Comparison of ENCODE assay signal across 24 cellular contexts in genomic region chr4:79290376-79290775, GRCh38. TPM values are rescaled to one million over a fixed set of nuclear protein-coding genes. Genes with fewer than 3 reads are reported as not detected.
DNase-seq lines count a peak whose midpoint lies in the region; ATAC-seq and TF ChIP-seq lines count a peak whose summit lies in the region.
"Had no signal": no experiment of that assay in that cellular context is flagged by ENCODE, and none has a peak within 500 bp of the region (broad histone marks: within the 10 kb centered on the region; RNA-seq: fewer than 3 reads in every experiment).

No MANE protein-coding gene starts in this region.

- no peak for ATAC-seq in WTC11
- ATAC-seq: PC-3, Right ventricle myocardium inferior had no signal

- no peaks in the 10 kb centered on the region for H3K4me1 Mint-ChIP-seq in WTC11

- CTCF ChIA-PET in GM10248 (lab: Yijun Ruan, JAX) (no interaction called here), WTC11 (lab: Charles Lee) (no interaction called here)

- in situ Hi-C loops in G401 (cut with HindIII; ENCODE audit: low sequenced_read_pairs): no loop called here

- no peaks in the 10 kb centered on the region for H3K36me3 Mint-ChIP-seq in WTC11

- H3K4me3 Mint-ChIP-seq in WTC11: no peak overlapping the region
- H3K4me3 Mint-ChIP-seq: CD4-positive, alpha-beta T cell; IgD-negative memory B cell had no signal

- no peaks in the 10 kb centered on the region for H3K27me3 Mint-ChIP-seq in WTC11 (ENCODE audit: low read depth)
- H3K27me3 Mint-ChIP-seq: CD4-positive, alpha-beta T cell; IgD-negative memory B cell had no signal

- POLR2A ChIA-PET in GM10248 (lab: Yijun Ruan, JAX) (no interaction called here), WTC11 (lab: Charles Lee) (interaction anchor here (0.6 kb wide), 1 partner anchor 196 kb away, joined by 3 read pairs; no protein-coding TSS in a partner anchor)

- H3K27ac Mint-ChIP-seq in WTC11: no peak overlapping the region
- H3K27ac Mint-ChIP-seq: CD4-positive, alpha-beta T cell; IgD-negative memory B cell had no signal

- DNase-seq in G401 (ENCODE audit: low spot score): peak; percentile 90
- DNase-seq in NCI-H69 (lab: John Stamatoyannopoulos, UW): peak; percentile 8
- DNase-seq in cerebellum (ENCODE audit: low spot score): peak; percentile 48
- DNase-seq in midbrain (lab: John Stamatoyannopoulos, UW): peak; percentile 44
- no peak for DNase-seq in GM10248 (ENCODE audit: extremely low spot score)
- no peak for DNase-seq in MV-4-11 (lab: John Stamatoyannopoulos, UW)
- DNase-seq in WTC11 (ENCODE audit: low spot score): no peak
- DNase-seq in epidermal melanocyte (ENCODE audit: insufficient read length, low spot score): no peak
- DNase-seq: Caco-2; CD4-positive, alpha-beta T cell; DMS79 treated with DMSO at 0.1 percent for 48 hours; NCI-H1092; NCI-H1417 treated with DMSO at 0.1 percent for 48 hours; NCI-H187; NCI-H2081 treated with DMSO at 0.1 percent for 48 hours; NCI-H2171; NCI-H226; NCI-H524; NCI-H774; PC-3; T-helper 1 cell had no signal

- no peaks in the 10 kb centered on the region for H3K9me3 Mint-ChIP-seq in WTC11
- H3K9me3 Mint-ChIP-seq: CD4-positive, alpha-beta T cell; IgD-negative memory B cell had no signal

- TF ChIP-seq CTCF in GM10248 (IDR thresholded peaks at IDR 0.05; ENCODE audit: control extremely low read depth, extremely low read depth, low read depth, missing control alignments): no peak
- TF ChIP-seq CTCF in WTC11 (IDR thresholded peaks at IDR 0.05): no peak

TF ChIP-seq in WTC11, 78 proteins besides CTCF, POLR2A, EP300 and RAD21:
- no peak for TF ChIP-seq NR1H2 (CRISPR knock-in tag; IDR thresholded peaks at IDR 0.05)
- no peak for TF ChIP-seq PRDM15 (CRISPR knock-in tag; IDR thresholded peaks at IDR 0.05)
- TF ChIP-seq GRHL2 (CRISPR knock-in tag; IDR thresholded peaks at IDR 0.05; ENCODE audit: insufficient replicate concordance, severe bottlenecking): no peak
- TF ChIP-seq, protein P1, sequence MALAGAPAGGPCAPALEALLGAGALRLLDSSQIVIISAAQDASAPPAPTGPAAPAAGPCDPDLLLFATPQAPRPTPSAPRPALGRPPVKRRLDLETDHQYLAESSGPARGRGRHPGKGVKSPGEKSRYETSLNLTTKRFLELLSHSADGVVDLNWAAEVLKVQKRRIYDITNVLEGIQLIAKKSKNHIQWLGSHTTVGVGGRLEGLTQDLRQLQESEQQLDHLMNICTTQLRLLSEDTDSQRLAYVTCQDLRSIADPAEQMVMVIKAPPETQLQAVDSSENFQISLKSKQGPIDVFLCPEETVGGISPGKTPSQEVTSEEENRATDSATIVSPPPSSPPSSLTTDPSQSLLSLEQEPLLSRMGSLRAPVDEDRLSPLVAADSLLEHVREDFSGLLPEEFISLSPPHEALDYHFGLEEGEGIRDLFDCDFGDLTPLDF (CRISPR knock-in tag; IDR thresholded peaks at IDR 0.05): no peak
- TF ChIP-seq ZNF423 (CRISPR knock-in tag; IDR thresholded peaks at IDR 0.05): no peak

RNA-seq across cellular contexts. Expression of gene NAA11, which starts 35.5 kb away (rescaled TPM):
- total RNA-seq in G401 (2014; rRNA removed; shearing (Covaris generic)): not detected in 2 replicates
- not detected for total RNA-seq in cerebellum
- total RNA-seq in WTC11 (2021): 0.09 TPM in 1 of 3 replicates, not detected in the others
- total RNA-seq: Caco-2; CD4-positive, alpha-beta T cell; PC-3; Right ventricle myocardium inferior; SJSA1 had no signal

Comparison
In these comparisons a context has a peak if more than half of its experiments do, and no peak if none do; other contexts are left out.
1. DNase-seq: peak in G401 (single experiment), NCI-H69 (single experiment), cerebellum (single experiment) and midbrain (single experiment); none in GM10248 (single experiment), MV-4-11 (single experiment), WTC11 (single experiment) and epidermal melanocyte (single experiment).